ENCODE assay signal across 9 cellular contexts in genomic region chr19:49057636-49058234, GRCh38. TPM values are rescaled to one million over a fixed set of nuclear protein-coding genes. Genes with fewer than 3 reads are reported as not detected.
DNase-seq lines count a peak whose midpoint lies in the region; ATAC-seq, FAIRE-seq and TF ChIP-seq lines count a peak whose summit lies in the region.
"Had no signal": no experiment of that assay in that cellular context is flagged by ENCODE, and none has a peak within 500 bp of the region (broad histone marks: within the 10 kb centered on the region; RNA-seq: fewer than 3 reads in every experiment).

Gene CGB7, minus strand, starts transcription at chr19:49057749. Its CDS starts 2,374 bp downstream, at chr19:49055375.

- H3K36me3 ChIP-seq in colonic mucosa: no peaks in the 10 kb centered on the region

- peaks cover 13% of the 10 kb centered on the region for H3K27me3 ChIP-seq in colonic mucosa

- H3K27ac ChIP-seq in colonic mucosa: no peak within 1 kb of the TSS

- H3K4me3 ChIP-seq in colonic mucosa: peak within 1 kb of the TSS; percentile 28

- no peak for FAIRE-seq in D721Med (lab: Jason Lieb, UNC)
- FAIRE-seq: G401.6 had no signal

- H3K9me3 ChIP-seq in colonic mucosa: no peaks in the 10 kb centered on the region

- no peak for TF ChIP-seq CTCF in colonic mucosa (IDR thresholded peaks at IDR 0.05)
- TF ChIP-seq CTCF in D721Med (IDR thresholded peaks at IDR 0.05; ENCODE audit: insufficient read depth, missing control alignments): no peak

- peak; percentile 56 for DNase-seq in NCI-H2227 (lab: John Stamatoyannopoulos, UW; ENCODE audit: unreplicated experiment)
- DNase-seq in NCI-H2227 treated with DMSO at 0.1 percent for 48 hours (lab: John Stamatoyannopoulos, UW): no peak
- peak in 3 of 5 experiments; percentile 17 to 37 (median 33) for DNase-seq in T-helper 2 cell
- DNase-seq in colonic mucosa: peak; percentile 89
- peak; percentile 70 to 84 for DNase-seq in left colon
- DNase-seq in stimulated activated CD4-positive, alpha-beta T cell treated with anti-CD3 and anti-CD28 coated beads, Interleukin-4, amount 100 ng/mL, for 48 hours (ENCODE audit: low read depth in 2 of 2): peak; percentile 22 to 47
- DNase-seq in D721Med (ENCODE audit: insufficient read length, low spot score): no peak

- ATAC-seq in left colon (peak; percentile 85), GM18873 (IDR thresholded peaks at IDR 0.05; ENCODE audit: low FRiP score, unreplicated experiment) (no peak)

- peaks cover 4% of the 10 kb centered on the region for H3K4me1 ChIP-seq in colonic mucosa

- peak within 1 kb of the TSS in 1 of 2 donors; percentile 50 for H3K9ac ChIP-seq in colonic mucosa (ENCODE audit: low read depth in 2 of 2, low read length in 2 of 2)

- intact Hi-C loops in colonic mucosa (cut with DNase I): no loop called here
- intact Hi-C loops in left colon (cut with DNase I, micrococcal nuclease): no loop called here

RNA-seq across cellular contexts. Expression of gene CGB7, which starts in this region (rescaled TPM):
- total RNA-seq in colonic mucosa (not detected), left colon (not detected)

Comparison
In these comparisons a context has a peak if more than half of its experiments do, and no peak if none do; other contexts are left out.
1. DNase-seq: peak in NCI-H2227 (single experiment), T-helper 2 cell (3 of 5) and stimulated activated CD4-positive, alpha-beta T cell treated with anti-CD3 and anti-CD28 coated beads, Interleukin-4, amount 100 ng/mL, for 48 hours (2 of 2); none in NCI-H2227 treated with DMSO at 0.1 percent for 48 hours (single experiment) and D721Med (single experiment).
2. Peak in DNase-seq and H3K4me3 ChIP-seq in colonic mucosa; RNA of the gene not detected or under 1 TPM.
3. Peak in DNase-seq and ATAC-seq in left colon; RNA of the gene not detected or under 1 TPM.